2 cellular contexts compared by ENCODE assay signal in the genomic region with DNA sequence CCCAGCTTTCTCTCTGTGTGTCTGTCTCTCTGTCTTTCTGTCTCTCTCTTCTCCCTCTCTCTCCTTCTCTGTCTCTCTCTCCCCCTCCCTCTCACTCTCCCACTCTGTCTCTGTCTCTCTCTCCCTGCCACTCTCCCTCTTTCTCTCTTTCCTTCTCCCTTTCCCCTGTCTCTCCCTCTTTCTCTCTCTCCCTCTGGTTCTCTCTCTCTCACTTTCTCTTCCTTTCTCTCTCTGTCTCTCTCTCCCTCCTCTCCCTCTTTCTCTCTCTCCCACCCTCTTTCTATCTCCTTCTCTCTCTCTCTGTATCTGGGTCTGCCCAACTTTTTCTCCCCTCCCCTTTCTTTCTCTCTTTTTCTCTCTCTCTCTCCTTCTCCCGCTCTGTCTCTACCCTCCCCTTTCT.
TF ChIP-seq lines count a peak whose summit lies in the region.

No MANE protein-coding gene starts in this region.

TF ChIP-seq in HEK293, 187 proteins besides CTCF, POLR2A, EP300 and RAD21:
- TF ChIP-seq ZNF629 (tag by site-specific recombination; IDR thresholded peaks at IDR 0.05) (no peak), ZNF596 (tag by site-specific recombination; IDR thresholded peaks at IDR 0.05) (peak; percentile 83), AEBP2 (tag by site-specific recombination; IDR thresholded peaks at IDR 0.05; ENCODE audit: borderline replicate concordance) (no peak), ZNF747 (tag by site-specific recombination; IDR thresholded peaks at IDR 0.05) (no peak), ZNF580 (tag by site-specific recombination; IDR thresholded peaks at IDR 0.05) (no peak), PRDM1 (tag by site-specific recombination; IDR thresholded peaks at IDR 0.05) (peak; percentile 97), ZNF202 (tag by site-specific recombination; IDR thresholded peaks at IDR 0.05; ENCODE audit: borderline replicate concordance) (no peak), ZNF433 (tag by site-specific recombination; IDR thresholded peaks at IDR 0.05; ENCODE audit: low read depth) (no peak), GLIS2 (tag by site-specific recombination; IDR thresholded peaks at IDR 0.05) (no peak), ZNF324 (tag by site-specific recombination; IDR thresholded peaks at IDR 0.05) (no peak), KLF9 (tag by site-specific recombination; IDR thresholded peaks at IDR 0.05; ENCODE audit: low read depth) (no peak), ZIC2 (tag by site-specific recombination; IDR thresholded peaks at IDR 0.05) (no peak), ZNF366 (tag by site-specific recombination; conservative IDR thresholded peaks at IDR 0.05) (peak; percentile 41; the same call in 1 of the 2 replicates), ZNF266 (tag by site-specific recombination; IDR thresholded peaks at IDR 0.05; ENCODE audit: low read depth) (no peak), ZNF792 (tag by site-specific recombination; IDR thresholded peaks at IDR 0.05) (no peak)
- TF ChIP-seq, protein P1, sequence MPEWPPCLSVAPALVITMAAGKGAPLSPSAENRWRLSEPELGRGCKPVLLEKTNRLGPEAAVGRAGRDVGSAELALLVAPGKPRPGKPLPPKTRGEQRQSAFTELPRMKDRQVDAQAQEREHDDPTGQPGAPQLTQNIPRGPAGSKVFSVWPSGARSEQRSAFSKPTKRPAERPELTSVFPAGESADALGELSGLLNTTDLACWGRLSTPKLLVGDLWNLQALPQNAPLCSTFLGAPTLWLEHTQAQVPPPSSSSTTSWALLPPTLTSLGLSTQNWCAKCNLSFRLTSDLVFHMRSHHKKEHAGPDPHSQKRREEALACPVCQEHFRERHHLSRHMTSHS (tag by site-specific recombination; IDR thresholded peaks at IDR 0.05) = no peak
- TF ChIP-seq, protein P2, sequence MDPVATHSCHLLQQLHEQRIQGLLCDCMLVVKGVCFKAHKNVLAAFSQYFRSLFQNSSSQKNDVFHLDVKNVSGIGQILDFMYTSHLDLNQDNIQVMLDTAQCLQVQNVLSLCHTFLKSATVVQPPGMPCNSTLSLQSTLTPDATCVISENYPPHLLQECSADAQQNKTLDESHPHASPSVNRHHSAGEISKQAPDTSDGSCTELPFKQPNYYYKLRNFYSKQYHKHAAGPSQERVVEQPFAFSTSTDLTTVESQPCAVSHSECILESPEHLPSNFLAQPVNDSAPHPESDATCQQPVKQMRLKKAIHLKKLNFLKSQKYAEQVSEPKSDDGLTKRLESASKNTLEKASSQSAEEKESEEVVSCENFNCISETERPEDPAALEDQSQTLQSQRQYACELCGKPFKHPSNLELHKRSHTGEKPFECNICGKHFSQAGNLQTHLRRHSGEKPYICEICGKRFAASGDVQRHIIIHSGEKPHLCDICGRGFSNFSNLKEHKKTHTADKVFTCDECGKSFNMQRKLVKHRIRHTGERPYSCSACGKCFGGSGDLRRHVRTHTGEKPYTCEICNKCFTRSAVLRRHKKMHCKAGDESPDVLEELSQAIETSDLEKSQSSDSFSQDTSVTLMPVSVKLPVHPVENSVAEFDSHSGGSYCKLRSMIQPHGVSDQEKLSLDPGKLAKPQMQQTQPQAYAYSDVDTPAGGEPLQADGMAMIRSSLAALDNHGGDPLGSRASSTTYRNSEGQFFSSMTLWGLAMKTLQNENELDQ (tag by site-specific recombination; IDR thresholded peaks at IDR 0.05; ENCODE audit: low read depth) = no peak
TF ChIP-seq in HEK293: peak in this region for 3.

TF ChIP-seq in H1, 55 proteins besides CTCF, POLR2A, EP300 and RAD21:
- TF ChIP-seq BACH1 (IDR thresholded peaks at IDR 0.05; ENCODE audit: low read length) = no peak
- TF ChIP-seq PHF8 (conservative IDR thresholded peaks at IDR 0.05; ENCODE audit: low read depth, low read length) = no peak
- no peak for TF ChIP-seq CBX8 (IDR thresholded peaks at IDR 0.05; ENCODE audit: borderline replicate concordance, low read depth, low read length)
- TF ChIP-seq GTF2F1 (IDR thresholded peaks at IDR 0.05; ENCODE audit: borderline replicate concordance, low read depth, low read length) = no peak
- no peak for TF ChIP-seq TAF7 (optimal IDR thresholded peaks at IDR 0.05; ENCODE audit: borderline replicate concordance, low read depth, low read length)
- TF ChIP-seq POU5F1 (IDR thresholded peaks at IDR 0.05; ENCODE audit: low read depth, low read length) = no peak
- TF ChIP-seq ASH2L (IDR thresholded peaks at IDR 0.05; ENCODE audit: low read length) = no peak
- no peak for TF ChIP-seq SUZ12 (IDR thresholded peaks at IDR 0.05; ENCODE audit: low read length)
- TF ChIP-seq CHD2 (IDR thresholded peaks at IDR 0.05; ENCODE audit: low read length) = no peak
- TF ChIP-seq YY1 (IDR thresholded peaks at IDR 0.05; ENCODE audit: low read depth, low read length) = no peak
- TF ChIP-seq MAX (IDR thresholded peaks at IDR 0.05) = no peak
- TF ChIP-seq RNF2 (IDR thresholded peaks at IDR 0.05; ENCODE audit: borderline replicate concordance, low read depth, low read length, missing control alignments, poor library complexity, severe bottlenecking) = no peak
